In the genomic region with DNA sequence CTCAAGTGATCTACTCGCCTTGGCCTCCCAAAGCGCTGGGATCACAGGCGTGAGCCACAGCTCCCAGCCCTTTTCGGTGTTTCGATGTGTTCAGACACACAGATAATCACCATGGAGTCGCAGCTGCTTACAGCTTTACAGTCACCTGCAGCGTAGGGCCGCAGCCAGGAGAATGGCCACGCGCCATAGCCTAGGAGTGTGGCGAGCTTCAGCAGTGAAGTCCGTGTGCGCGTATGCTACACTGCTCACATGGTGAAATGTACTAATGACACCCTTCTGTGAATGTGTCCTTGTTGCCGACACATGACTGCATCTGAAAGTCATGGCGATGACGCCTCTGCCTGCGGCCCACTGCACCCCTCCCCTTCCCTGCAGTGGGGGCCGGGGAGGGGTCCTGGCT, we compare ENCODE assay signal across 14 cellular contexts.
"Had no signal": no experiment of that assay in that cellular context is flagged by ENCODE, and none has a peak within 500 bp of the region (broad histone marks: within the 10 kb centered on the region; RNA-seq: fewer than 3 reads in every experiment).

No MANE protein-coding gene starts in this region.

- H3K9me3 ChIP-seq: esophagus muscularis mucosa, pancreas, transverse colon had no signal

- H3K27me3 ChIP-seq: esophagus muscularis mucosa, neural progenitor cell, pancreas, transverse colon had no signal

- H3K4me3 ChIP-seq: esophagus muscularis mucosa, neural progenitor cell, pancreas, smooth muscle cell, transverse colon had no signal

- H3K27ac ChIP-seq: esophagus muscularis mucosa, neural progenitor cell, pancreas, transverse colon had no signal

- H3K9ac ChIP-seq: neural progenitor cell had no signal

- DNase-seq: activated CD4-positive, alpha-beta memory T cell treated with anti-CD3 and anti-CD28 coated beads for 36 hours; activated CD4-positive, alpha-beta T cell treated with anti-CD3 and anti-CD28 coated beads for 1 hour; activated gamma-delta T cell; activated T-cell treated with anti-CD3 and anti-CD28 coated beads, Interleukin-2, amount 50 U/mL, for 4 hours; amygdala; glutamatergic neuron; T1000; transverse colon had no signal

- ATAC-seq: activated T-cell treated with anti-CD3 and anti-CD28 coated beads, Interleukin-2, amount 50 U/mL, for 4 hours; left lobe of liver; stimulated activated effector memory CD8-positive, alpha-beta T cell treated with anti-CD3 and anti-CD28 coated beads, Interleukin-12 subunit alpha, Interleukin-12 subunit beta, amount 100 ng/mL, for 72 hours had no signal

- H3K4me1 ChIP-seq: neural progenitor cell, pancreas, transverse colon had no signal

- H3K36me3 ChIP-seq: neural progenitor cell had no signal
